Comparison of ENCODE assay signal across 8 cellular contexts in the genomic region with DNA sequence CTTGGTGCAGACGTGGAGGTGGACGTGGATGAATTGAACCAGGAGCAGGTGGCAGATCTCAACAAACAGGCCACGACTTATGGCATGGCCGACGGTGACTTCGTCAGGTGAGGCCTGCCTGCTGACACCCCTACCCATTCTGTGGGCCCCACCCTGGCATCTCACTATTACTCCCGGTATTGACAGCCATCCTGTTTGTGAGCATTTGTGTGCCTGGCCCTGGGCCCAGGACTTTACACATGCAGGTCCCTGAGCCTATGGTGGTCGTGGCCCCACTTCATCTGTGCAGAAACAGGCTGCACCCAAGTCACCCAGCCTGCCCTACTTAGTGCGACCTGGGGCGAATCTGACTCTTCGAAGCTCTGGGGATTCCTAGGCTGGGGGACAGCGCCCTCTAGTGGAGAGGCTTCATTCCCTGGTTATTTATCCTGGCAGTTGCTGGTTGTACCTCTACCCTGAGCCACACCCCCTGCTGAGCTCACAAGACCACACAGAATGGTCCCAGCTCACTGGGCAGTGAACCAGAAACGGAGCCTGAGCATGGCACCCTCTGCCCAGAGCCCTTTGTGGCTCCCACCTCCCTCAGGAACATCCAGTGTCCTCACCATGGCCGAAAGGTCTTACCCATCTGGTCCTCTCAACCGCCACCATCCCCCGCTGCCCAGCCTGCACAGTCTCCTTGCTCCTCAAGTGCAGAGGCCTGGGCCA. TPM values are rescaled to one million over a fixed set of nuclear protein-coding genes. Genes with fewer than 3 reads are reported as not detected.
A peak's percentile ranks its signal among the peaks of the same experiment; 100 is the strongest.
DNase-seq lines count a peak whose midpoint lies in the region; ATAC-seq and TF ChIP-seq lines count a peak whose summit lies in the region.

No MANE protein-coding gene starts in this region.

- TF ChIP-seq POLR2A in adrenal gland (IDR thresholded peaks at IDR 0.05): no peak

- no peak overlapping the region for H3K4me3 ChIP-seq in adrenal gland
- no peak overlapping the region for H3K4me3 ChIP-seq in heart right ventricle

- no peaks in the 10 kb centered on the region for H3K9me3 ChIP-seq in adrenal gland (replicated peaks in 1 of 3)
- H3K9me3 ChIP-seq in heart right ventricle: no peaks in the 10 kb centered on the region

- intact Hi-C loops in adrenal gland (cut with DNase I): loop anchor here in 1 of 2 donors (10.0 kb wide), 1 partner anchor 95 kb away; no protein-coding TSS in a partner anchor
- intact Hi-C loops in heart right ventricle (cut with DNase I): loop anchor here in 4 of 10 donors (5.0 to 10.0 kb wide), 2 partner anchors 72 to 155 kb away; a partner anchor contains a TSS

- ATAC-seq in heart right ventricle (peak in 7 of 8 donors; percentile 59 to 73 (median 67)), GM21360 (IDR thresholded peaks at IDR 0.05; ENCODE audit: unreplicated experiment) (no peak)

- DNase-seq in NCI-H146 (lab: John Stamatoyannopoulos, UW) (peak; percentile 59), NCI-H146 treated with DMSO at 0.1 percent for 48 hours (lab: John Stamatoyannopoulos, UW; ENCODE audit: unreplicated experiment) (no peak), NAMALWA (ENCODE audit: low spot score) (peak; percentile 94), T-helper 2 cell (peak; percentile 58 to 80 (median 73)), adrenal gland (peak; percentile 75 to 93 (median 85)), heart right ventricle (peak; percentile 55 to 71), retina (peak; percentile 63)

- TF ChIP-seq CTCF in adrenal gland (IDR thresholded peaks at IDR 0.05): peak; percentile 85 to 96 (median 88)
- TF ChIP-seq CTCF in heart right ventricle (IDR thresholded peaks at IDR 0.05): peak; percentile 75 to 88 (median 84)

- H3K27me3 ChIP-seq in adrenal gland: no peaks in the 10 kb centered on the region
- no peaks in the 10 kb centered on the region for H3K27me3 ChIP-seq in heart right ventricle

- 53 to 77% (median 60%) methylated on average over 10 to 16 of the region's 16 CpGs for WGBS in adrenal gland, 4 donors
- WGBS in heart right ventricle, 2 donors: 62 to 65% methylated on average over 16 of the region's 16 CpGs

- H3K4me1 ChIP-seq in adrenal gland (replicated peaks in 1 of 2): no peaks in the 10 kb centered on the region
- no peaks in the 10 kb centered on the region for H3K4me1 ChIP-seq in heart right ventricle

- H3K27ac ChIP-seq in adrenal gland (no peak overlapping the region), heart right ventricle (no peak overlapping the region)

- H3K36me3 ChIP-seq in adrenal gland (replicated peaks in 1 of 2): peaks cover 0 to 96% of the 10 kb centered on the region in 2 donors
- peaks cover 9 to 100% (median 91%) of the 10 kb centered on the region in 9 donors for H3K36me3 ChIP-seq in heart right ventricle

RNA-seq across cellular contexts. Expression of a gene that starts 16.9 kb away (rescaled TPM):
- total RNA-seq in adrenal gland (1 to 10 TPM in 2 of 8 donors, under 1 TPM in 5, not detected in 1; 0.55 to 1.3 (median 0.70) TPM), heart right ventricle (under 1 TPM in 5 of 10 donors, not detected in 5; 0.15 to 0.29 (median 0.21) TPM)
- polyA plus RNA-seq in adrenal gland (10 to 100 TPM in 1 of 3 donors, 1 to 10 TPM in 1, not detected in 1; 2.5 to 13.2 TPM), heart right ventricle (under 1 TPM; 0.22 to 0.95 TPM)

RNA-seq across cellular contexts. Expression of a gene that starts 19.6 kb away (rescaled TPM):
- 10 to 100 TPM in 6 of 8 donors, 1 to 10 TPM in 2; 4.0 to 22.0 (median 14.5) TPM for total RNA-seq in adrenal gland
- 10 to 100 TPM; 11.3 to 29.0 (median 23.9) TPM for polyA plus RNA-seq in adrenal gland
- 10 to 100 TPM; 10.7 to 23.5 (median 13.0) TPM for total RNA-seq in heart right ventricle
- 10 to 100 TPM; 25.9 to 38.2 TPM for polyA plus RNA-seq in heart right ventricle

RNA-seq across cellular contexts. Expression of a gene that starts 20.6 kb away (rescaled TPM):
- 100 to 1,000 TPM in 1 of 8 donors, 10 to 100 TPM in 7; 22.6 to 137 (median 64.7) TPM for total RNA-seq in adrenal gland
- 100 to 1,000 TPM in 2 of 3 donors, 10 to 100 TPM in 1; 39.8 to 730 (median 246) TPM for polyA plus RNA-seq in adrenal gland
- total RNA-seq in heart right ventricle: 10 to 100 TPM; 24.0 to 50.4 (median 30.0) TPM
- 100 to 1,000 TPM in 1 of 2 donors, 10 to 100 TPM in 1; 26.9 to 142 TPM for polyA plus RNA-seq in heart right ventricle

RNA-seq across cellular contexts. Expression of a gene that starts 33.6 kb away (rescaled TPM):
- total RNA-seq in adrenal gland: 10 to 100 TPM; 39.6 to 86.7 (median 55.7) TPM
- 100 to 1,000 TPM in 1 of 3 donors, 10 to 100 TPM in 2; 16.4 to 244 (median 45.4) TPM for polyA plus RNA-seq in adrenal gland
- 10 to 100 TPM; 12.5 to 19.2 (median 15.8) TPM for total RNA-seq in heart right ventricle
- polyA plus RNA-seq in heart right ventricle: 10 to 100 TPM; 20.9 to 38.3 TPM

RNA-seq across cellular contexts. Expression of a gene that starts 58.1 kb away (rescaled TPM):
- 10 to 100 TPM in 7 of 8 donors, 1 to 10 TPM in 1; 6.5 to 39.1 (median 13.0) TPM for total RNA-seq in adrenal gland
- 10 to 100 TPM in 2 of 3 donors, 1 to 10 TPM in 1; 3.9 to 17.7 (median 12.4) TPM for polyA plus RNA-seq in adrenal gland
- total RNA-seq in heart right ventricle: 10 to 100 TPM in 1 of 10 donors, 1 to 10 TPM in 9; 1.3 to 19.3 (median 5.5) TPM
- polyA plus RNA-seq in heart right ventricle: 10 to 100 TPM in 1 of 2 donors, 1 to 10 TPM in 1; 1.4 to 13.0 TPM
